In genomic region chr20:63979549-63980316, GRCh38 we compare ENCODE assay signal across 1 cellular context.
TF ChIP-seq lines count a peak whose summit lies in the region.

Gene SAMD10 (minus strand): TSS chr20:63979642. CDS start chr20:63979467, 175 bp downstream.

TF ChIP-seq in HepG2, 621 proteins besides CTCF, POLR2A, EP300 and RAD21 (continued from another document and continues in another):
- TF ChIP-seq, protein P1, sequence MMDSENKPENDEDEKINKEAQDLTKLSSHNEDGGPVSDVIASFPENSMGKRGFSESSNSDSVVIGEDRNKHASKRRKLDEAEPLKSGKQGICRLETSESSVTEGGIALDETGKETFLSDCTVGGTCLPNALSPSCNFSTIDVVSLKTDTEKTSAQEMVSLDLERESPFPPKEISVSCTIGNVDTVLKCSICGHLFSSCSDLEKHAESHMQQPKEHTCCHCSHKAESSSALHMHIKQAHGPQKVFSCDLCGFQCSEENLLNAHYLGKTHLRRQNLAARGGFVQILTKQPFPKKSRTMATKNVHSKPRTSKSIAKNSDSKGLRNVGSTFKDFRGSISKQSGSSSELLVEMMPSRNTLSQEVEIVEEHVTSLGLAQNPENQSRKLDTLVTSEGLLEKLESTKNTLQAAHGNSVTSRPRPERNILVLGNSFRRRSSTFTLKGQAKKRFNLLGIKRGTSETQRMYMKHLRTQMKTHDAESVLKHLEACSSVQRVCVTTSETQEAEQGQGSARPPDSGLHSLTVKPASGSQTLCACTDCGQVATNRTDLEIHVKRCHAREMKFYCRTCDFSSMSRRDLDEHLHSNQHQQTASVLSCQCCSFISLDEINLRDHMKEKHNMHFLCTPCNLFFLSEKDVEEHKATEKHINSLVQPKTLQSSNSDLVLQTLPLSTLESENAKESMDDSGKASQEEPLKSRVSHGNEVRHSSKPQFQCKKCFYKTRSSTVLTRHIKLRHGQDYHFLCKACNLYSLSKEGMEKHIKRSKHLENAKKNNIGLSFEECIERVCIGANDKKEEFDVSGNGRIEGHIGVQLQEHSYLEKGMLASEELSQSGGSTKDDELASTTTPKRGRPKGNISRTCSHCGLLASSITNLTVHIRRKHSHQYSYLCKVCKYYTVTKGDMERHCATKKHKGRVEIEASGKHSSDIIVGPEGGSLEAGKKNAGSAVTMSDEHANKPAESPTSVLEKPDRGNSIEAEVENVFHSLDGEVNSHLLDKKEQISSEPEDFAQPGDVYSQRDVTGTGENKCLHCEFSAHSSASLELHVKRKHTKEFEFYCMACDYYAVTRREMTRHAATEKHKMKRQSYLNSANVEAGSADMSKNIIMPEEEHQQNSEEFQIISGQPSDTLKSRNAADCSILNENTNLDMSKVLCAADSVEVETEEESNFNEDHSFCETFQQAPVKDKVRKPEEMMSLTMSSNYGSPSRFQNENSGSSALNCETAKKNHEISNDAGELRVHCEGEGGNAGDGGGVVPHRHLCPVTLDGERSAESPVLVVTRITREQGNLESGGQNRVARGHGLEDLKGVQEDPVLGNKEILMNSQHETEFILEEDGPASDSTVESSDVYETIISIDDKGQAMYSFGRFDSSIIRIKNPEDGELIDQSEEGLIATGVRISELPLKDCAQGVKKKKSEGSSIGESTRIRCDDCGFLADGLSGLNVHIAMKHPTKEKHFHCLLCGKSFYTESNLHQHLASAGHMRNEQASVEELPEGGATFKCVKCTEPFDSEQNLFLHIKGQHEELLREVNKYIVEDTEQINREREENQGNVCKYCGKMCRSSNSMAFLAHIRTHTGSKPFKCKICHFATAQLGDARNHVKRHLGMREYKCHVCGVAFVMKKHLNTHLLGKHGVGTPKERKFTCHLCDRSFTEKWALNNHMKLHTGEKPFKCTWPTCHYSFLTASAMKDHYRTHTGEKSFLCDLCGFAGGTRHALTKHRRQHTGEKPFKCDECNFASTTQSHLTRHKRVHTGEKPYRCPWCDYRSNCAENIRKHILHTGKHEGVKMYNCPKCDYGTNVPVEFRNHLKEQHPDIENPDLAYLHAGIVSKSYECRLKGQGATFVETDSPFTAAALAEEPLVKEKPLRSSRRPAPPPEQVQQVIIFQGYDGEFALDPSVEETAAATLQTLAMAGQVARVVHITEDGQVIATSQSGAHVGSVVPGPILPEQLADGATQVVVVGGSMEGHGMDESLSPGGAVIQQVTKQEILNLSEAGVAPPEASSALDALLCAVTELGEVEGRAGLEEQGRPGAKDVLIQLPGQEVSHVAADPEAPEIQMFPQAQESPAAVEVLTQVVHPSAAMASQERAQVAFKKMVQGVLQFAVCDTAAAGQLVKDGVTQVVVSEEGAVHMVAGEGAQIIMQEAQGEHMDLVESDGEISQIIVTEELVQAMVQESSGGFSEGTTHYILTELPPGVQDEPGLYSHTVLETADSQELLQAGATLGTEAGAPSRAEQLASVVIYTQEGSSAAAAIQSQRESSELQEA (CRISPR knock-in tag; IDR thresholded peaks at IDR 0.05; ENCODE audit: not compliant biosample characterization), result no peak
- TF ChIP-seq ONECUT2 (CRISPR knock-in tag; IDR thresholded peaks at IDR 0.05) (no peak), ZIK1 (CRISPR knock-in tag; IDR thresholded peaks at IDR 0.05; ENCODE audit: borderline replicate concordance, low read depth) (peak; percentile 50; the same call in 1 of the 2 replicates), ZMYM3 (CRISPR knock-in tag; IDR thresholded peaks at IDR 0.05) (no peak), ZFYVE20 (CRISPR knock-in tag; IDR thresholded peaks at IDR 0.05; ENCODE audit: borderline replicate concordance, low read depth) (no peak), ZBTB8A (CRISPR knock-in tag; IDR thresholded peaks at IDR 0.05; ENCODE audit: borderline replicate concordance, low read depth) (no peak), RFXANK (CRISPR knock-in tag; IDR thresholded peaks at IDR 0.05) (peak; percentile 50; the same call in 1 of the 2 replicates), NFYB (CRISPR knock-in tag; IDR thresholded peaks at IDR 0.05) (0 out of 2 replicates have a peak, but pooled peaks have one; percentile 21), ZKSCAN1 (IDR thresholded peaks at IDR 0.05; ENCODE audit: low read length) (no peak), PREB (CRISPR knock-in tag; IDR thresholded peaks at IDR 0.05) (no peak), ZNF549 (CRISPR knock-in tag; IDR thresholded peaks at IDR 0.05) (no peak), HDAC6 (IDR thresholded peaks at IDR 0.05; ENCODE audit: low read depth, low read length) (no peak), ZNF343 (CRISPR knock-in tag; IDR thresholded peaks at IDR 0.05) (no peak), MAZ (IDR thresholded peaks at IDR 0.05; ENCODE audit: borderline replicate concordance, low read depth, low read length) (no peak), MAZ (CRISPR knock-in tag; IDR thresholded peaks at IDR 0.05; ENCODE audit: low read depth) (peak; percentile 31), ZNF143 (CRISPR knock-in tag; IDR thresholded peaks at IDR 0.05) (peak; percentile 13; the same call in 1 of the 2 replicates), ZNF772 (CRISPR knock-in tag; IDR thresholded peaks at IDR 0.05) (peak; percentile 50; the same call in 1 of the 2 replicates), MXD4 (CRISPR knock-in tag; IDR thresholded peaks at IDR 0.05) (no peak; the same call in 1 of the 2 replicates), ZNF256 (CRISPR knock-in tag; conservative IDR thresholded peaks at IDR 0.05) (no peak), SSRP1 (CRISPR knock-in tag; IDR thresholded peaks at IDR 0.05) (0 out of 2 replicates have a peak, but pooled peaks have one; percentile 9), NR2C2 (CRISPR knock-in tag; IDR thresholded peaks at IDR 0.05; ENCODE audit: borderline replicate concordance) (no peak), HHEX (CRISPR knock-in tag; IDR thresholded peaks at IDR 0.05) (no peak; the same call in 1 of the 2 replicates), MXD3 (CRISPR knock-in tag; IDR thresholded peaks at IDR 0.05) (peak; percentile 25; the same call in 1 of the 2 replicates), DPF2 (CRISPR knock-in tag; IDR thresholded peaks at IDR 0.05; ENCODE audit: borderline replicate concordance, low read depth) (no peak), SMARCC2 (IDR thresholded peaks at IDR 0.05) (no peak), ZFP36L2 (CRISPR knock-in tag; IDR thresholded peaks at IDR 0.05) (no peak), ZFY (CRISPR knock-in tag; IDR thresholded peaks at IDR 0.05) (peak; percentile 31; the same call in 1 of the 2 replicates), TCF12 (IDR thresholded peaks at IDR 0.05) (no peak), TCF12 (CRISPR knock-in tag; IDR thresholded peaks at IDR 0.05) (0 out of 2 replicates have a peak, but pooled peaks have one; percentile 46), ATF1 (CRISPR knock-in tag; IDR thresholded peaks at IDR 0.05) (no peak), ZNF292 (CRISPR knock-in tag; IDR thresholded peaks at IDR 0.05; ENCODE audit: borderline replicate concordance, low read depth) (no peak; the same call in 1 of the 2 replicates), SRSF1 (optimal IDR thresholded peaks at IDR 0.05; ENCODE audit: low read depth, low read length) (peak; percentile 86), HMGXB3 (CRISPR knock-in tag; IDR thresholded peaks at IDR 0.05; ENCODE audit: borderline replicate concordance) (peak; percentile 21; the same call in 1 of the 2 replicates), RARG (CRISPR knock-in tag; IDR thresholded peaks at IDR 0.05; ENCODE audit: low read depth) (no peak), JUN (CRISPR knock-in tag; IDR thresholded peaks at IDR 0.05) (no peak), SMAD3 (CRISPR knock-in tag; IDR thresholded peaks at IDR 0.05) (0 out of 2 replicates have a peak, but pooled peaks have one; percentile 19), ZNF234 (CRISPR knock-in tag; conservative IDR thresholded peaks at IDR 0.05) (no peak), ZBTB3 (CRISPR knock-in tag; IDR thresholded peaks at IDR 0.05; ENCODE audit: borderline replicate concordance, low read depth) (no peak), REPIN1 (CRISPR knock-in tag; IDR thresholded peaks at IDR 0.05; ENCODE audit: borderline replicate concordance, low read depth) (no peak), IKZF5 (CRISPR knock-in tag; IDR thresholded peaks at IDR 0.05) (peak; percentile 5; the same call in 1 of the 2 replicates), FOXO1 (CRISPR knock-in tag; IDR thresholded peaks at IDR 0.05) (peak; percentile 9; the same call in 1 of the 2 replicates), NR3C1 (CRISPR knock-in tag; IDR thresholded peaks at IDR 0.05) (no peak)
- TF ChIP-seq, protein P2, sequence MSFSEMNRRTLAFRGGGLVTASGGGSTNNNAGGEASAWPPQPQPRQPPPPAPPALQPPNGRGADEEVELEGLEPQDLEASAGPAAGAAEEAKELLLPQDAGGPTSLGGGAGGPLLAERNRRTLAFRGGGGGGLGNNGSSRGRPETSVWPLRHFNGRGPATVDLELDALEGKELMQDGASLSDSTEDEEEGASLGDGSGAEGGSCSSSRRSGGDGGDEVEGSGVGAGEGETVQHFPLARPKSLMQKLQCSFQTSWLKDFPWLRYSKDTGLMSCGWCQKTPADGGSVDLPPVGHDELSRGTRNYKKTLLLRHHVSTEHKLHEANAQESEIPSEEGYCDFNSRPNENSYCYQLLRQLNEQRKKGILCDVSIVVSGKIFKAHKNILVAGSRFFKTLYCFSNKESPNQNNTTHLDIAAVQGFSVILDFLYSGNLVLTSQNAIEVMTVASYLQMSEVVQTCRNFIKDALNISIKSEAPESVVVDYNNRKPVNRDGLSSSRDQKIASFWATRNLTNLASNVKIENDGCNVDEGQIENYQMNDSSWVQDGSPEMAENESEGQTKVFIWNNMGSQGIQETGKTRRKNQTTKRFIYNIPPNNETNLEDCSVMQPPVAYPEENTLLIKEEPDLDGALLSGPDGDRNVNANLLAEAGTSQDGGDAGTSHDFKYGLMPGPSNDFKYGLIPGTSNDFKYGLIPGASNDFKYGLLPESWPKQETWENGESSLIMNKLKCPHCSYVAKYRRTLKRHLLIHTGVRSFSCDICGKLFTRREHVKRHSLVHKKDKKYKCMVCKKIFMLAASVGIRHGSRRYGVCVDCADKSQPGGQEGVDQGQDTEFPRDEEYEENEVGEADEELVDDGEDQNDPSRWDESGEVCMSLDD (CRISPR knock-in tag; IDR thresholded peaks at IDR 0.05; ENCODE audit: borderline replicate concordance), result no peak
- TF ChIP-seq, protein P3, sequence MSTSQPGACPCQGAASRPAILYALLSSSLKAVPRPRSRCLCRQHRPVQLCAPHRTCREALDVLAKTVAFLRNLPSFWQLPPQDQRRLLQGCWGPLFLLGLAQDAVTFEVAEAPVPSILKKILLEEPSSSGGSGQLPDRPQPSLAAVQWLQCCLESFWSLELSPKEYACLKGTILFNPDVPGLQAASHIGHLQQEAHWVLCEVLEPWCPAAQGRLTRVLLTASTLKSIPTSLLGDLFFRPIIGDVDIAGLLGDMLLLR (CRISPR knock-in tag; IDR thresholded peaks at IDR 0.05), result peak; percentile 91
- TF ChIP-seq, protein P4, sequence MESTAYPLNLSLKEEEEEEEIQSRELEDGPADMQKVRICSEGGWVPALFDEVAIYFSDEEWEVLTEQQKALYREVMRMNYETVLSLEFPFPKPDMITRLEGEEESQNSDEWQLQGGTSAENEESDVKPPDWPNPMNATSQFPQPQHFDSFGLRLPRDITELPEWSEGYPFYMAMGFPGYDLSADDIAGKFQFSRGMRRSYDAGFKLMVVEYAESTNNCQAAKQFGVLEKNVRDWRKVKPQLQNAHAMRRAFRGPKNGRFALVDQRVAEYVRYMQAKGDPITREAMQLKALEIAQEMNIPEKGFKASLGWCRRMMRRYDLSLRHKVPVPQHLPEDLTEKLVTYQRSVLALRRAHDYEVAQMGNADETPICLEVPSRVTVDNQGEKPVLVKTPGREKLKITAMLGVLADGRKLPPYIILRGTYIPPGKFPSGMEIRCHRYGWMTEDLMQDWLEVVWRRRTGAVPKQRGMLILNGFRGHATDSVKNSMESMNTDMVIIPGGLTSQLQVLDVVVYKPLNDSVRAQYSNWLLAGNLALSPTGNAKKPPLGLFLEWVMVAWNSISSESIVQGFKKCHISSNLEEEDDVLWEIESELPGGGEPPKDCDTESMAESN (CRISPR knock-in tag; conservative IDR thresholded peaks at IDR 0.05), result no peak
